19 cellular contexts compared by ENCODE assay signal in genomic region chr16:55204923-55205322, GRCh38.
DNase-seq lines count a peak whose midpoint lies in the region; ATAC-seq and TF ChIP-seq lines count a peak whose summit lies in the region.
"Had no signal": no experiment of that assay in that cellular context is flagged by ENCODE, and none has a peak within 500 bp of the region (broad histone marks: within the 10 kb centered on the region; RNA-seq: fewer than 3 reads in every experiment).

No MANE protein-coding gene starts in this region.

- H3K4ac ChIP-seq in H9 (ENCODE audit: low read depth, low read length), result no peak overlapping the region

- TF ChIP-seq CTCF in H9 (conservative IDR thresholded peaks at IDR 0.05), result no peak
- TF ChIP-seq CTCF in esophagus muscularis mucosa (IDR thresholded peaks at IDR 0.05), result no peak

- no peak overlapping the region for H3K9ac ChIP-seq in BLaER1
- no peak overlapping the region for H3K9ac ChIP-seq in H9 (ENCODE audit: extremely low read depth, insufficient read length, low read length)

- no peak overlapping the region for H3K23ac ChIP-seq in H9 (ENCODE audit: insufficient read length, low read depth, low read length)

- no peak overlapping the region for H3K4me3 Mint-ChIP-seq in H9
- no peak overlapping the region for H3K4me3 Mint-ChIP-seq in stimulated activated effector memory CD8-positive, alpha-beta T cell treated with anti-CD3 and anti-CD28 coated beads, Interleukin-12 subunit alpha, Interleukin-12 subunit beta, amount 100 ng/mL, for 72 hours
- H3K4me3 Mint-ChIP-seq: B cell; CD4-positive, alpha-beta T cell; CD8-positive, alpha-beta T cell had no signal

- H3K36me3 Mint-ChIP-seq in H9 (ENCODE audit: insufficient read depth in 1 of 3, low read depth in 3 of 3), result peaks cover 0 to 3% (median 0%) of the 10 kb centered on the region in 3 experiments; a peak in 2 of 7 replicates
- no peaks in the 10 kb centered on the region for H3K36me3 Mint-ChIP-seq in stimulated activated effector memory CD8-positive, alpha-beta T cell treated with anti-CD3 and anti-CD28 coated beads, Interleukin-12 subunit alpha, Interleukin-12 subunit beta, amount 100 ng/mL, for 72 hours
- H3K36me3 Mint-ChIP-seq: CD8-positive, alpha-beta T cell had no signal

- H3K23me2 ChIP-seq in H9 (ENCODE audit: insufficient read length, low read depth, low read length, poor library complexity, severe bottlenecking), result no peaks in the 10 kb centered on the region

- H2BK120ac ChIP-seq in H9 (ENCODE audit: low read depth, low read length, poor library complexity, severe bottlenecking), result no peak overlapping the region

- H3K27ac ChIP-seq in BLaER1 (no peak overlapping the region), H9 (ENCODE audit: insufficient read length, low read depth, low read length) (no peak overlapping the region), esophagus muscularis mucosa (replicated peaks in 1 of 4) (no peak overlapping the region)
- H3K27ac ChIP-seq: 22Rv1, A549, C4-2B had no signal

- peak; percentile 17 for ATAC-seq in stimulated activated effector memory CD8-positive, alpha-beta T cell treated with anti-CD3 and anti-CD28 coated beads, Interleukin-12 subunit alpha, Interleukin-12 subunit beta, amount 100 ng/mL, for 72 hours
- ATAC-seq in GM21526 (IDR thresholded peaks at IDR 0.05; ENCODE audit: low FRiP score, unreplicated experiment), result no peak
- ATAC-seq: A549; CD8-positive, alpha-beta T cell; GM12878 had no signal

- H2BK12ac ChIP-seq in H9 (ENCODE audit: insufficient read length, low read depth, low read length), result no peak overlapping the region

- no peak overlapping the region for H2BK15ac ChIP-seq in H9 (ENCODE audit: low read depth, low read length)

- 0 out of 2 replicates have a peak, but pooled peaks cover under 1% of the 10 kb centered on the region for H3K9me3 ChIP-seq in BLaER1
- H3K9me3 ChIP-seq in H9 (ENCODE audit: control insufficient read depth, low read depth, low read length), result no peaks in the 10 kb centered on the region
- H3K9me3 ChIP-seq in esophagus muscularis mucosa, result no peaks in the 10 kb centered on the region
- H3K9me3 ChIP-seq: A549, Caco-2 had no signal

- H3K14ac ChIP-seq in H9 (ENCODE audit: insufficient read depth, low read length), result 0 out of 2 replicates have a peak overlapping the region, but pooled peaks have one; percentile 4

- TF ChIP-seq EP300 in esophagus muscularis mucosa (IDR thresholded peaks at IDR 0.05), result no peak

- H4K91ac ChIP-seq in H9 (ENCODE audit: insufficient read length, low read depth, low read length), result no peak overlapping the region

- H3K27me3 ChIP-seq in BLaER1, result no peaks in the 10 kb centered on the region
- no peaks in the 10 kb centered on the region for H3K27me3 ChIP-seq in H9 (ENCODE audit: insufficient read depth, low read length)
- no peaks in the 10 kb centered on the region for H3K27me3 ChIP-seq in esophagus muscularis mucosa

- H2AFZ ChIP-seq in H9 (ENCODE audit: low read length), result no peak overlapping the region

- no peak overlapping the region for H3T11ph ChIP-seq in H9 (ENCODE audit: low read length)

- TF ChIP-seq POLR2A in esophagus muscularis mucosa (IDR thresholded peaks at IDR 0.05; ENCODE audit: low read depth), result no peak

- H4K8ac ChIP-seq in H9 (replicated peaks; ENCODE audit: insufficient read length, low read depth, low read length), result no peak overlapping the region

- H3K4me1 ChIP-seq in BLaER1, result peaks cover 16% of the 10 kb centered on the region
- H3K4me1 ChIP-seq in H9 (ENCODE audit: insufficient read depth, low read length), result no peaks in the 10 kb centered on the region
- H3K4me1 ChIP-seq in esophagus muscularis mucosa, result no peaks in the 10 kb centered on the region
- H3K4me1 ChIP-seq: A549, Caco-2 had no signal

- H3K36me3 ChIP-seq in BLaER1, result no peaks in the 10 kb centered on the region
- H3K36me3 ChIP-seq in esophagus muscularis mucosa, result no peaks in the 10 kb centered on the region

- no peaks in the 10 kb centered on the region for H3K79me2 ChIP-seq in H9 (ENCODE audit: insufficient read depth, low read length)

- intact Hi-C loops in esophagus muscularis mucosa (cut with DNase I), result no loop called here

- no peak overlapping the region for H3K56ac ChIP-seq in H9 (ENCODE audit: insufficient read length, low read depth, low read length)

- H3K4me3 ChIP-seq in BLaER1, result no peak overlapping the region
- no peak overlapping the region for H3K4me3 ChIP-seq in esophagus muscularis mucosa
- H3K4me3 ChIP-seq: A549, GM12878 had no signal

- no peak overlapping the region for H2BK20ac ChIP-seq in H9 (ENCODE audit: low read depth, low read length, poor library complexity, severe bottlenecking)

- no peak overlapping the region for H4K5ac ChIP-seq in H9 (ENCODE audit: insufficient read length, low read depth, low read length)

- H3K27me3 Mint-ChIP-seq in H9 (ENCODE audit: low read depth), result peaks cover 1% of the 10 kb centered on the region; the same call in 1 of the 2 replicates
- H3K27me3 Mint-ChIP-seq: B cell had no signal

- H3K4me1 Mint-ChIP-seq in H9, result peaks cover 18 to 25% of the 10 kb centered on the region in 2 experiments
- no peaks in the 10 kb centered on the region for H3K4me1 Mint-ChIP-seq in stimulated activated effector memory CD8-positive, alpha-beta T cell treated with anti-CD3 and anti-CD28 coated beads, Interleukin-12 subunit alpha, Interleukin-12 subunit beta, amount 100 ng/mL, for 72 hours

- H3K18ac ChIP-seq in H9 (ENCODE audit: insufficient read length, low read depth, low read length), result no peak overlapping the region

- H3K9me3 Mint-ChIP-seq in H9, result peaks cover 2 to 3% of the 10 kb centered on the region in 2 experiments; a peak in 2 of 5 replicates
- no peaks in the 10 kb centered on the region for H3K9me3 Mint-ChIP-seq in stimulated activated effector memory CD8-positive, alpha-beta T cell treated with anti-CD3 and anti-CD28 coated beads, Interleukin-12 subunit alpha, Interleukin-12 subunit beta, amount 100 ng/mL, for 72 hours
- H3K9me3 Mint-ChIP-seq: CD4-positive, alpha-beta T cell; CD8-positive, alpha-beta T cell had no signal

- H3K4me2 ChIP-seq in BLaER1 (peak overlapping the region; percentile 46; the same call in 1 of the 2 replicates), H9 (ENCODE audit: insufficient read depth, insufficient read length, low read length) (no peak overlapping the region)
- H3K4me2 ChIP-seq: A549 had no signal

- H3K27ac Mint-ChIP-seq in H9, result no peak overlapping the region
- H3K27ac Mint-ChIP-seq in stimulated activated effector memory CD8-positive, alpha-beta T cell treated with anti-CD3 and anti-CD28 coated beads, Interleukin-12 subunit alpha, Interleukin-12 subunit beta, amount 100 ng/mL, for 72 hours, result no peak overlapping the region
- H3K27ac Mint-ChIP-seq: B cell; CD4-positive, alpha-beta T cell; CD8-positive, alpha-beta T cell had no signal

- no CpG with 5 or more reads among the region's 2 CpGs for WGBS in H9 (ENCODE audit: extremely low coverage, insufficient read length, low lambda C conversion rate)
- 100% methylated on average over 2 of the region's 2 CpGs for WGBS in esophagus muscularis mucosa

- H2BK5ac ChIP-seq in H9 (ENCODE audit: insufficient read length, low read length), result no peak overlapping the region

- DNase-seq in H9, result no peak
- peak; percentile 91 for DNase-seq in esophagus muscularis mucosa (ENCODE audit: extremely low spot score)
- no peak for DNase-seq in stimulated activated effector memory CD8-positive, alpha-beta T cell treated with anti-CD3 and anti-CD28 coated beads, Interleukin-12 subunit alpha, Interleukin-12 subunit beta, amount 100 ng/mL, for 72 hours (ENCODE audit: low spot score in 2 of 2)
- no peak for DNase-seq in NCI-H510A (lab: John Stamatoyannopoulos, UW)
- DNase-seq in NOMO-1 treated with DMSO at 0.1 percent for 48 hours (lab: John Stamatoyannopoulos, UW; ENCODE audit: unreplicated experiment), result no peak
- DNase-seq: AML-193; Caco-2; Calu3; CD4-positive, alpha-beta T cell; CD8-positive, alpha-beta T cell; DMS79 treated with DMSO at 0.1 percent for 48 hours; GDM1 had no signal

- H3K79me1 ChIP-seq in H9 (ENCODE audit: insufficient read depth, low read depth, low read length, poor library complexity, severe bottlenecking), result no peaks in the 10 kb centered on the region

- H4K20me1 ChIP-seq in BLaER1 (no peaks in the 10 kb centered on the region), H9 (ENCODE audit: control insufficient read depth, insufficient read depth, insufficient read length) (no peaks in the 10 kb centered on the region)

- H2AK5ac ChIP-seq in H9 (ENCODE audit: insufficient read length, low read length), result no peak overlapping the region
